13 cellular contexts compared by ENCODE assay signal in genomic region chr12:96294831-96295230, GRCh38.
A peak's percentile ranks its signal among the peaks of the same experiment; 100 is the strongest.
DNase-seq lines count a peak whose midpoint lies in the region; ATAC-seq and TF ChIP-seq lines count a peak whose summit lies in the region.
"Had no signal": no experiment of that assay in that cellular context is flagged by ENCODE, and none has a peak within 500 bp of the region (broad histone marks: within the 10 kb centered on the region; RNA-seq: fewer than 3 reads in every experiment).

No MANE protein-coding gene starts in this region.

- TF ChIP-seq CTCF in BJ (IDR thresholded peaks at IDR 0.05; ENCODE audit: insufficient read depth, low read depth, low read length) (no peak), HFF-Myc (IDR thresholded peaks at IDR 0.05; ENCODE audit: low read depth, low read length, missing control alignments) (no peak), fibroblast of pulmonary artery (IDR thresholded peaks at IDR 0.05; ENCODE audit: low read length, missing control alignments) (no peak)

- no peaks in the 10 kb centered on the region for H3K27me3 ChIP-seq in BJ (ENCODE audit: control insufficient read depth, insufficient read depth, low read length)
- H3K27me3 ChIP-seq: heart left ventricle, suprapubic skin had no signal

- peak; percentile 9 for DNase-seq in BJ (ENCODE audit: low read depth)
- DNase-seq in HFF-Myc (ENCODE audit: extremely low read depth, low read depth): peak; percentile 14
- peak; percentile 38 for DNase-seq in SW480 (ENCODE audit: low spot score)
- peak; percentile 47 for DNase-seq in fibroblast of pulmonary artery (ENCODE audit: low read depth)
- no peak for DNase-seq in G401 (ENCODE audit: low spot score)
- DNase-seq in T-helper 9 cell: no peak
- DNase-seq: heart left ventricle; mucosa of descending colon; stimulated activated CD4-positive, alpha-beta T cell treated with anti-CD3 and anti-CD28 coated beads, Interleukin-15, amount 100 ng/mL, for 24 hours had no signal

- CTCF ChIA-PET in BJ (lab: Yijun Ruan, JAX): interaction anchor here (1.0 kb wide), 1 partner anchor 222 kb away, joined by 3 read pairs; no protein-coding TSS in a partner anchor

- in situ Hi-C loops in G401 (cut with HindIII; ENCODE audit: low sequenced_read_pairs): no loop called here

- POLR2A ChIA-PET in BJ (lab: Charles Lee): no interaction called here

- H3K4me3 ChIP-seq in BJ (ENCODE audit: low read depth, low read length): no peak overlapping the region
- H3K4me3 ChIP-seq in HFF-Myc (replicated peaks; ENCODE audit: low read depth, low read length): no peak overlapping the region
- no peak overlapping the region for H3K4me3 ChIP-seq in fibroblast of pulmonary artery (replicated peaks; ENCODE audit: low read depth, low read length)
- H3K4me3 ChIP-seq: heart left ventricle, mucosa of descending colon, suprapubic skin had no signal

- no peaks in the 10 kb centered on the region for H3K36me3 ChIP-seq in BJ (ENCODE audit: control insufficient read depth, insufficient read depth, low read length)

- no peak for ATAC-seq in GM21360 (IDR thresholded peaks at IDR 0.05; ENCODE audit: unreplicated experiment)
- ATAC-seq in GM21825 (IDR thresholded peaks at IDR 0.05; ENCODE audit: unreplicated experiment): no peak
- ATAC-seq: heart left ventricle, mucosa of descending colon, SK-N-SH treated with all-trans-retinoic acid at 6 μM for 48 hours had no signal

Comparison
In these comparisons a context has a peak if more than half of its experiments do, and no peak if none do; other contexts are left out.
1. DNase-seq: peak in BJ (single experiment), HFF-Myc (single experiment), SW480 (single experiment) and fibroblast of pulmonary artery (single experiment); none in G401 (single experiment) and T-helper 9 cell (single experiment).